Comparison of ENCODE assay signal across 14 cellular contexts in the genomic region with DNA sequence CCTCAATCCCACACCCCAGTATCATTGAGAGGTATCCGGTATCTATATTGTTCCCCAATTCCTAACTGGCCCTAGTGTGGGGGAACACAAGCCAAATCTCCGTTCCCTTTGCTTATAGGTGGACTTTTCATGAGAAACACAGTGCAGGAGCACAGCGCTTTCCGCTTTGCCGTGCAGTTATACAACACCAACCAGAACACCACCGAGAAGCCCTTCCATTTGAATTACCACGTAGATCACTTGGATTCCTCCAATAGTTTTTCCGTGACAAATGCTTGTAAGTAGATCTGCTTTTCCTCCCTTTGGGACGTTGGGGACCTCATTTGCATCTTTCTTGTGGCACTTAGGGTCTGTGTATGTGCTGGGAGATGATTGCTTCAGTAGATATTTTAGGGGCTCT. TPM values are rescaled to one million over a fixed set of nuclear protein-coding genes. Genes with fewer than 3 reads are reported as not detected.
DNase-seq lines count a peak whose midpoint lies in the region; ATAC-seq and TF ChIP-seq lines count a peak whose summit lies in the region.
"Had no signal": no experiment of that assay in that cellular context is flagged by ENCODE, and none has a peak within 500 bp of the region (broad histone marks: within the 10 kb centered on the region; RNA-seq: fewer than 3 reads in every experiment).

No MANE protein-coding gene starts in this region.

- no peaks in the 10 kb centered on the region for H3K36me3 ChIP-seq in skeletal muscle satellite cell (ENCODE audit: insufficient read depth, low read length)
- no peaks in the 10 kb centered on the region for H3K36me3 ChIP-seq in gastroesophageal sphincter
- H3K36me3 ChIP-seq: pancreas had no signal

- no peak for TF ChIP-seq POLR2A in gastroesophageal sphincter (IDR thresholded peaks at IDR 0.05)

- WGBS in gastroesophageal sphincter (ENCODE audit: low coverage in 1 of 2), 2 donors = 54% methylated on average over 9 of the region's 9 CpGs; no CpG with 5 or more reads in 1 of the 2 donors

- TF ChIP-seq EP300 in gastroesophageal sphincter (IDR thresholded peaks at IDR 0.05) = no peak

- H3K9me3 ChIP-seq in skeletal muscle satellite cell (replicated peaks; ENCODE audit: low read length) (no peaks in the 10 kb centered on the region), gastroesophageal sphincter (no peaks in the 10 kb centered on the region)
- H3K9me3 ChIP-seq: pancreas had no signal

- peak overlapping the region; percentile 72 to 80 for H3K4me3 ChIP-seq in foreskin fibroblast (ENCODE audit: low read depth in 1 of 2, low read length in 2 of 2)
- H3K4me3 ChIP-seq in skeletal muscle satellite cell (ENCODE audit: low read length) = no peak overlapping the region
- H3K4me3 ChIP-seq in gastroesophageal sphincter = no peak overlapping the region
- H3K4me3 ChIP-seq: lung had no signal

- TF ChIP-seq CTCF in foreskin fibroblast (IDR thresholded peaks at IDR 0.05; ENCODE audit: low read depth, low read length) (no peak), gastroesophageal sphincter (IDR thresholded peaks at IDR 0.05) (no peak)

- H3K27me3 ChIP-seq in skeletal muscle satellite cell (ENCODE audit: control insufficient read depth, insufficient read depth, low read length) (no peaks in the 10 kb centered on the region), gastroesophageal sphincter (no peaks in the 10 kb centered on the region)

- no peak overlapping the region for H3K9ac ChIP-seq in skeletal muscle satellite cell (ENCODE audit: low read depth, low read length)

- H3K4me1 ChIP-seq in skeletal muscle satellite cell (ENCODE audit: control insufficient read depth, insufficient read depth, low read length) (no peaks in the 10 kb centered on the region), gastroesophageal sphincter (peaks cover 0 to 13% (median 0%) of the 10 kb centered on the region in 3 donors)
- H3K4me1 ChIP-seq: pancreas had no signal

- peak overlapping the region; percentile 20 for H3K4me2 ChIP-seq in skeletal muscle satellite cell (ENCODE audit: low read length)

- no peak for ATAC-seq in gastroesophageal sphincter

- DNase-seq in EH (ENCODE audit: low read depth) (peak; percentile 61), foreskin fibroblast (peak in 1 of 2 donors; percentile 39), NCI-H187 (lab: John Stamatoyannopoulos, UW) (no peak), NCI-H2227 (lab: John Stamatoyannopoulos, UW; ENCODE audit: unreplicated experiment) (no peak)
- DNase-seq in stimulated activated CD4-positive, alpha-beta T cell treated with anti-CD3 and anti-CD28 coated beads, Interleukin-15, amount 100 ng/mL, for 24 hours = no peak
- DNase-seq: activated CD4-positive, alpha-beta T cell treated with anti-CD3 and anti-CD28 coated beads, Interleukin-2, amount 10 ng/mL, durations not matched to agents 7 days and 5 days; activated T-cell treated with anti-CD3 and anti-CD28 coated beads, Interleukin-2, amount 50 U/mL, for 48 hours; NCI-H1105; NCI-H510A treated with DMSO at 0.1 percent for 48 hours had no signal

- H3K27ac ChIP-seq in angular gyrus (ENCODE audit: low read depth, low read length) (peak overlapping the region; percentile 72), gastroesophageal sphincter (no peak overlapping the region)
- H3K27ac ChIP-seq: pancreas had no signal

RNA-seq across cellular contexts. Expression of a gene that starts 1.6 kb away (rescaled TPM):
- 1.0 and 2.0 TPM in 2 replicates for total RNA-seq in skeletal muscle satellite cell (2012; rRNA removed)
- total RNA-seq in gastroesophageal sphincter = 1 to 10 TPM in 2 of 4 donors, under 1 TPM in 2; 0.07 to 2.5 (median 1.1) TPM
- total RNA-seq: activated CD4-positive, alpha-beta T cell treated with anti-CD3 and anti-CD28 coated beads, Interleukin-2, amount 10 ng/mL, durations not matched to agents 7 days and 5 days had no signal

Comparison
In these comparisons a context has a peak if more than half of its experiments do, and no peak if none do; other contexts are left out.
1. H3K4me3 ChIP-seq: peak in foreskin fibroblast (2 of 2); none in skeletal muscle satellite cell (single experiment) and gastroesophageal sphincter (0 of 2).